In the genomic region with DNA sequence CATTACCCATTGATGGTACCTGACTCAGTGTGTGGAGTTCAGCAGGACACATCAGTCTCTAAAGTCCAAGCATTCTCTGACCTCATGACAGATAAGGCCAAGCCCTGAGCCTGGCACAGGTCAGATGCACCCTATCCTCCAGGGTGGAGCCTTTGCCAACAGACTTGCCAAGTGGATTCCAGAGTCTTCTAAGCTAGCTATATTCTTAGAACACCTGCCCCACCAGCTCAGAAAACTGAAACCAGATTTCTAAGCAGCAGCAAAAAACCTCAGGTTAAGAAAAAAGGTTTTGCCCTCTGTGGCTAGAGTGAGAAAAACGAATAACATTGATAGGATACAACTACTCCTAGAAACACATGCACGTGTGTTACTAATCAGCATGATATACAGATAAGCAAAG, we compare ENCODE assay signal across 14 cellular contexts. TPM values are rescaled to one million over a fixed set of nuclear protein-coding genes. Genes with fewer than 3 reads are reported as not detected.
A peak's percentile ranks its signal among the peaks of the same experiment; 100 is the strongest.
DNase-seq lines count a peak whose midpoint lies in the region; TF ChIP-seq lines count a peak whose summit lies in the region.
"Had no signal": no experiment of that assay in that cellular context is flagged by ENCODE, and none has a peak within 500 bp of the region (broad histone marks: within the 10 kb centered on the region; RNA-seq: fewer than 3 reads in every experiment).

No MANE protein-coding gene starts in this region.

- peaks cover 63% of the 10 kb centered on the region for H3K36me3 Mint-ChIP-seq in MCF 10A (ENCODE audit: insufficient read depth, unreplicated experiment)
- peaks cover 31% of the 10 kb centered on the region for H3K36me3 Mint-ChIP-seq in activated CD4-positive, alpha-beta memory T cell treated with anti-CD3 and anti-CD28 coated beads for 36 hours
- peaks cover 58% of the 10 kb centered on the region for H3K36me3 Mint-ChIP-seq in stimulated activated naive CD8-positive, alpha-beta T cell treated with anti-CD3 and anti-CD28 coated beads, Interleukin-15, Interleukin-2, amounts not matched to agents 100 ng/mL and 50 ng/mL, for 24 hours (ENCODE audit: low read depth)

- H3K9ac ChIP-seq in mammary epithelial cell (ENCODE audit: insufficient read depth, low read length), result no peak overlapping the region

- H2AFZ ChIP-seq in mammary epithelial cell (ENCODE audit: low read depth, low read length) (no peak overlapping the region), hepatocyte (no peak overlapping the region)
- H2AFZ ChIP-seq: PC-9 had no signal

- no peak overlapping the region for H3K4me3 ChIP-seq in mammary epithelial cell (replicated peaks in 1 of 3; ENCODE audit: insufficient read depth in 1 of 3, low read depth in 2 of 3, low read length in 3 of 3)
- H3K4me3 ChIP-seq in hepatocyte, result no peak overlapping the region
- H3K4me3 ChIP-seq: mucosa of descending colon, PC-9, stomach had no signal

- TF ChIP-seq CTCF in MCF 10A (IDR thresholded peaks at IDR 0.05; ENCODE audit: unreplicated experiment), result no peak
- no peak for TF ChIP-seq CTCF in mammary epithelial cell (conservative IDR thresholded peaks at IDR 0.05 in 1 of 2, IDR thresholded peaks at IDR 0.05 in 1 of 2; ENCODE audit: extremely low read depth in 1 of 2, insufficient read depth in 1 of 2, low read depth in 1 of 2, low read length in 2 of 2)
- no peak for TF ChIP-seq CTCF in hepatocyte (IDR thresholded peaks at IDR 0.05; ENCODE audit: poor library complexity)
- TF ChIP-seq CTCF in GM10266 (IDR thresholded peaks at IDR 0.05; ENCODE audit: control insufficient read depth, insufficient read depth, low read depth, missing control alignments), result no peak

- H4K20me1 ChIP-seq in mammary epithelial cell (ENCODE audit: insufficient read depth, low read length), result no peaks in the 10 kb centered on the region
- no peaks in the 10 kb centered on the region for H4K20me1 ChIP-seq in hepatocyte (ENCODE audit: insufficient read depth, poor library complexity, severe bottlenecking)

- POLR2A ChIA-PET in MCF 10A (lab: Yijun Ruan, JAX), result interaction anchor here (0.8 to 2.0 kb wide), 10 partner anchors 9 to 147 kb away, joined by 3 to 14 read pairs (median 4); a partner anchor contains a TSS
- POLR2A ChIA-PET in activated CD4-positive, alpha-beta memory T cell treated with anti-CD3 and anti-CD28 coated beads for 36 hours (lab: Charles Lee), result interaction anchor here (0.6 to 2.6 kb wide), 6 partner anchors 8 to 50 kb away, joined by 3 to 16 read pairs (median 4); a partner anchor contains a TSS

- in situ Hi-C loops in mammary epithelial cell (cut with MboI; ENCODE audit: low sequenced_read_pairs in 2 of 2), result no loop called here

- H3K27ac ChIP-seq in mammary epithelial cell (ENCODE audit: insufficient read depth, low read depth, low read length) (no peak overlapping the region), hepatocyte (peak overlapping the region; percentile 54)
- H3K27ac ChIP-seq: PC-9 had no signal

- peaks cover 10% of the 10 kb centered on the region for H3K4me1 ChIP-seq in mammary epithelial cell (ENCODE audit: insufficient read depth, low read length)
- H3K4me1 ChIP-seq in hepatocyte (ENCODE audit: insufficient read depth), result peaks cover 8% of the 10 kb centered on the region

- peaks cover 4% of the 10 kb centered on the region for H3K79me2 ChIP-seq in mammary epithelial cell (ENCODE audit: insufficient read depth, low read length)
- H3K79me2 ChIP-seq in hepatocyte, result peaks cover 5% of the 10 kb centered on the region

- H3K27me3 Mint-ChIP-seq in MCF 10A (ENCODE audit: insufficient read depth, unreplicated experiment), result no peaks in the 10 kb centered on the region
- H3K27me3 Mint-ChIP-seq in activated CD4-positive, alpha-beta memory T cell treated with anti-CD3 and anti-CD28 coated beads for 36 hours, result no peaks in the 10 kb centered on the region
- no peaks in the 10 kb centered on the region for H3K27me3 Mint-ChIP-seq in stimulated activated naive CD8-positive, alpha-beta T cell treated with anti-CD3 and anti-CD28 coated beads, Interleukin-15, Interleukin-2, amounts not matched to agents 100 ng/mL and 50 ng/mL, for 24 hours
- H3K27me3 Mint-ChIP-seq: B cell; dendritic cell treated with granulocyte-macrophage colony-stimulating factor and Interleukin-4, amounts not matched to agents 40 ng/mL and 50 ng/mL, for 4 days had no signal

- peak overlapping the region; percentile 33 for H3K27ac Mint-ChIP-seq in MCF 10A (ENCODE audit: low read depth, unreplicated experiment)
- H3K27ac Mint-ChIP-seq in activated CD4-positive, alpha-beta memory T cell treated with anti-CD3 and anti-CD28 coated beads for 36 hours, result peak overlapping the region; percentile 89
- peak overlapping the region; percentile 92 for H3K27ac Mint-ChIP-seq in stimulated activated naive CD8-positive, alpha-beta T cell treated with anti-CD3 and anti-CD28 coated beads, Interleukin-15, Interleukin-2, amounts not matched to agents 100 ng/mL and 50 ng/mL, for 24 hours
- H3K27ac Mint-ChIP-seq: B cell; dendritic cell treated with granulocyte-macrophage colony-stimulating factor and Interleukin-4, amounts not matched to agents 40 ng/mL and 50 ng/mL, for 4 days had no signal

- WGBS in mammary epithelial cell (ENCODE audit: low coverage, missing lambda C conversion rate), result 88% methylated on average over 2 of the region's 2 CpGs
- WGBS in hepatocyte (ENCODE audit: low lambda C conversion rate, missing lambda C conversion rate), result 86% methylated on average over 2 of the region's 2 CpGs

- BruUV-seq in MCF 10A (replicated peaks; lab: Mats Ljungman, UMichigan), result no TSS peak
- BruUV-seq in mammary epithelial cell (replicated peaks; lab: Mats Ljungman, UMichigan), result no TSS peak

- dilution Hi-C loops in mammary epithelial cell (cut with HindIII; ENCODE audit: low sequenced_read_pairs), result no loop called here

- peaks cover 7% of the 10 kb centered on the region for H3K4me1 Mint-ChIP-seq in MCF 10A (ENCODE audit: insufficient read depth, unreplicated experiment)
- peaks cover 29% of the 10 kb centered on the region for H3K4me1 Mint-ChIP-seq in activated CD4-positive, alpha-beta memory T cell treated with anti-CD3 and anti-CD28 coated beads for 36 hours (ENCODE audit: low read depth)
- peaks cover 43% of the 10 kb centered on the region for H3K4me1 Mint-ChIP-seq in stimulated activated naive CD8-positive, alpha-beta T cell treated with anti-CD3 and anti-CD28 coated beads, Interleukin-15, Interleukin-2, amounts not matched to agents 100 ng/mL and 50 ng/mL, for 24 hours (ENCODE audit: low read depth)
- H3K4me1 Mint-ChIP-seq: B cell had no signal

- H3K27me3 ChIP-seq in mammary epithelial cell (ENCODE audit: insufficient read depth, low read length) (no peaks in the 10 kb centered on the region), hepatocyte (no peaks in the 10 kb centered on the region)
- H3K27me3 ChIP-seq: stomach had no signal

- CTCF ChIA-PET in MCF 10A (lab: Yijun Ruan, JAX), result interaction anchor here (0.6 to 1.9 kb wide), 10 partner anchors 10 to 505 kb away, joined by 3 to 10 read pairs (median 4); a partner anchor contains a TSS
- CTCF ChIA-PET in mammary epithelial cell (lab: Charles Lee; ENCODE audit: low non-redundant PET), result interaction anchor here (0.8 kb wide), 1 partner anchor 43 kb away, joined by 4 read pairs; no protein-coding TSS in a partner anchor
- CTCF ChIA-PET in activated CD4-positive, alpha-beta memory T cell treated with anti-CD3 and anti-CD28 coated beads for 36 hours (lab: Charles Lee), result interaction anchor here (0.6 to 5.3 kb wide), 11 partner anchors 12 to 178 kb away, joined by 3 to 34 read pairs (median 4); a partner anchor contains a TSS

- intact Hi-C loops in MCF 10A (cut with micrococcal nuclease), result no loop called here
- intact Hi-C loops in mammary epithelial cell (cut with micrococcal nuclease), result loop anchor here (5.0 kb wide), 1 partner anchor 46 kb away; a partner anchor contains a TSS
- intact Hi-C loops in activated CD4-positive, alpha-beta memory T cell treated with anti-CD3 and anti-CD28 coated beads for 36 hours (cut with micrococcal nuclease), result loop anchor here (1.0 to 5.0 kb wide), 2 partner anchors 49 to 149 kb away; a partner anchor contains a TSS

- H3K9me2 ChIP-seq in hepatocyte (replicated peaks; ENCODE audit: insufficient read depth), result no peaks in the 10 kb centered on the region

- no peak for DNase-seq in MCF 10A (ENCODE audit: unreplicated experiment)
- no peak for DNase-seq in mammary epithelial cell
- peak; percentile 19 for DNase-seq in activated CD4-positive, alpha-beta memory T cell treated with anti-CD3 and anti-CD28 coated beads for 36 hours
- DNase-seq in hepatocyte (ENCODE audit: low spot score), result no peak
- DNase-seq in GM10266 (ENCODE audit: extremely low spot score), result no peak
- DNase-seq in AG08395 (ENCODE audit: low spot score), result no peak
- no peak for DNase-seq in glomerular visceral epithelial cell (ENCODE audit: extremely low spot score)
- DNase-seq: anterior cingulate cortex, PC-9, stomach had no signal

- H3K9me3 ChIP-seq in mammary epithelial cell (replicated peaks; ENCODE audit: insufficient read depth, low read length) (no peaks in the 10 kb centered on the region), hepatocyte (ENCODE audit: low read depth) (no peaks in the 10 kb centered on the region)
- H3K9me3 ChIP-seq: mucosa of descending colon, stomach had no signal

- H3K36me3 ChIP-seq in mammary epithelial cell (ENCODE audit: insufficient read depth, low read length) (peaks cover 13% of the 10 kb centered on the region), hepatocyte (replicated peaks; ENCODE audit: insufficient read depth, low read depth) (no peaks in the 10 kb centered on the region)

- H3K9me3 Mint-ChIP-seq in MCF 10A (ENCODE audit: unreplicated experiment), result no peaks in the 10 kb centered on the region
- H3K9me3 Mint-ChIP-seq in activated CD4-positive, alpha-beta memory T cell treated with anti-CD3 and anti-CD28 coated beads for 36 hours, result no peaks in the 10 kb centered on the region
- H3K9me3 Mint-ChIP-seq in stimulated activated naive CD8-positive, alpha-beta T cell treated with anti-CD3 and anti-CD28 coated beads, Interleukin-15, Interleukin-2, amounts not matched to agents 100 ng/mL and 50 ng/mL, for 24 hours, result no peaks in the 10 kb centered on the region
- H3K9me3 Mint-ChIP-seq: dendritic cell treated with granulocyte-macrophage colony-stimulating factor and Interleukin-4, amounts not matched to agents 40 ng/mL and 50 ng/mL, for 4 days had no signal

- no peak overlapping the region for H3K4me3 Mint-ChIP-seq in MCF 10A (ENCODE audit: unreplicated experiment)
- H3K4me3 Mint-ChIP-seq in activated CD4-positive, alpha-beta memory T cell treated with anti-CD3 and anti-CD28 coated beads for 36 hours, result no peak overlapping the region
- H3K4me3 Mint-ChIP-seq in stimulated activated naive CD8-positive, alpha-beta T cell treated with anti-CD3 and anti-CD28 coated beads, Interleukin-15, Interleukin-2, amounts not matched to agents 100 ng/mL and 50 ng/mL, for 24 hours, result no peak overlapping the region
- H3K4me3 Mint-ChIP-seq: B cell; dendritic cell treated with granulocyte-macrophage colony-stimulating factor and Interleukin-4, amounts not matched to agents 40 ng/mL and 50 ng/mL, for 4 days had no signal

- H3K4me2 ChIP-seq in mammary epithelial cell (ENCODE audit: insufficient read depth, low read depth, low read length) (no peak overlapping the region), hepatocyte (no peak overlapping the region)
- H3K4me2 ChIP-seq: PC-9 had no signal

RNA-seq across cellular contexts. Expression of a gene that starts 11.6 kb away (rescaled TPM):
- 31.8 and 36.1 TPM in 2 replicates for total RNA-seq in MCF 10A (2022)
- total RNA-seq in mammary epithelial cell, result 10 to 100 TPM; 18.2 to 34.5 TPM
- 18.9 TPM for polyA plus RNA-seq in mammary epithelial cell
- polyA minus RNA-seq in mammary epithelial cell, result 12.1 TPM
- 10 to 100 TPM; 22.6 to 22.7 TPM for total RNA-seq in activated CD4-positive, alpha-beta memory T cell treated with anti-CD3 and anti-CD28 coated beads for 36 hours
- total RNA-seq in hepatocyte, result 23.0 and 26.0 TPM in 2 replicates
- 39.0 and 46.8 TPM in 2 replicates for polyA plus RNA-seq in hepatocyte

RNA-seq across cellular contexts. Expression of a gene that starts 20.4 kb away (rescaled TPM):
- total RNA-seq in MCF 10A (2022) (7.2 and 8.2 TPM in 2 replicates), mammary epithelial cell (1 to 10 TPM; 1.0 to 1.2 TPM), hepatocyte (97.2 and 105 TPM in 2 replicates)
- polyA plus RNA-seq in mammary epithelial cell (1.3 TPM), hepatocyte (165 and 213 TPM in 2 replicates)
- polyA minus RNA-seq in mammary epithelial cell, result not detected
- total RNA-seq in activated CD4-positive, alpha-beta memory T cell treated with anti-CD3 and anti-CD28 coated beads for 36 hours, result 10 to 100 TPM; 36.0 to 40.2 TPM

RNA-seq across cellular contexts. Expression of a gene that starts 26.3 kb away (rescaled TPM):
- 0.26 and 0.52 TPM in 2 replicates for total RNA-seq in MCF 10A (2022)
- total RNA-seq in mammary epithelial cell, result under 1 TPM in 1 of 2 donors, not detected in 1; 0.21 TPM
- 0.05 TPM for polyA plus RNA-seq in mammary epithelial cell
- polyA minus RNA-seq in mammary epithelial cell, result not detected
- total RNA-seq in activated CD4-positive, alpha-beta memory T cell treated with anti-CD3 and anti-CD28 coated beads for 36 hours, result under 1 TPM; 0.39 to 0.43 TPM
- total RNA-seq in hepatocyte, result 0.43 and 2.6 TPM in 2 replicates
- polyA plus RNA-seq in hepatocyte, result 0.77 and 0.97 TPM in 2 replicates

RNA-seq across cellular contexts. Expression of a gene that starts 48.5 kb away (rescaled TPM):
- 6.1 and 7.1 TPM in 2 replicates for total RNA-seq in MCF 10A (2022)
- total RNA-seq in mammary epithelial cell, result 10 to 100 TPM in 1 of 2 donors, 1 to 10 TPM in 1; 1.5 to 22.6 TPM
- 19.2 TPM for polyA plus RNA-seq in mammary epithelial cell
- polyA minus RNA-seq in mammary epithelial cell, result 26.6 TPM
- total RNA-seq in activated CD4-positive, alpha-beta memory T cell treated with anti-CD3 and anti-CD28 coated beads for 36 hours, result 10 to 100 TPM; 67.1 to 70.0 TPM
- 2.0 and 5.0 TPM in 2 replicates for total RNA-seq in hepatocyte
- 4.9 and 5.9 TPM in 2 replicates for polyA plus RNA-seq in hepatocyte

Comparison
In these comparisons a context has a peak if more than half of its experiments do, and no peak if none do; other contexts are left out.
1. H3K27ac Mint-ChIP-seq: peak in every context shown above with its lines; median percentile 92 in stimulated activated naive CD8-positive, alpha-beta T cell treated with anti-CD3 and anti-CD28 coated beads, Interleukin-15, Interleukin-2, amounts not matched to agents 100 ng/mL and 50 ng/mL, for 24 hours; 89 in activated CD4-positive, alpha-beta memory T cell treated with anti-CD3 and anti-CD28 coated beads for 36 hours; 33 in MCF 10A.